ENCODE assay signal across 9 cellular contexts in the genomic region with DNA sequence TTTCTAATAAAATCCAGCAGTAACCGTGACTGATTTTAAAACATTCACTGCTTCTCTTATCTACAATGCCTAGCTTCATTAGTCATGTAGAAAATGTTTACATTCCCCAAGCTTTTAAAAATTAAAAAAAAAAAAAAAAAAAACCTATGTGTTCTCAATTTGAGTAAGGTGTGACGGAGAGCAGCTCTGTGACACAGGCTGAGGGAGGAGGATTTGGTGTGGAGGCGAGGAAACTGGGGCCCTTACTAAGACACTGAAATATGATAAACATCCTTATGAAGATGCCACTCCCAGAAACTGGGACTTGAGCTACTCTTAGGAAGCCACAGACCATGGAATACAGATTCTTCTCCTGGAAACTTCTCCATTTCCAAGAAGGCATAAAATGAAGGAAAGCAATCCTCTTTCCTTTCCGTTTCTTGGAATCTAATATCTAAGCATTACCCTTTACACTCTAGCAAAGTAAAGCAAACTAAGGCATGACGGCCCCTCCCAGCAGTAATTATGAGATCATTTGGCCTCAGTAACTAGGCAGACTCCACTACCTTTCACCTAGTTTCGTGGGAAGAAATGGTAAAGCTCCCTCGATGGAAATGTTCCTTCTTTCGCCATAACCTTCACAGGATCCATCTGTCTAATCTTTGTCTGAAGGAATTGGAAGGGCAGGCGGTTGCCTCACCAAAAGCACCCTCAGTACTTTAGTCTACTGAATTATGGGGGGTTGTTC. TPM values are rescaled to one million over a fixed set of nuclear protein-coding genes. Genes with fewer than 3 reads are reported as not detected.
A peak's percentile ranks its signal among the peaks of the same experiment; 100 is the strongest.
DNase-seq lines count a peak whose midpoint lies in the region; ATAC-seq lines count a peak whose summit lies in the region.
"Had no signal": no experiment of that assay in that cellular context is flagged by ENCODE, and none has a peak within 500 bp of the region (broad histone marks: within the 10 kb centered on the region; RNA-seq: fewer than 3 reads in every experiment).

No MANE protein-coding gene starts in this region.

- ATAC-seq in GM21423 (IDR thresholded peaks at IDR 0.05; ENCODE audit: unreplicated experiment), result peak; percentile 23

- peak overlapping the region; percentile 5 to 62 for H3K27ac ChIP-seq in esophagus (ENCODE audit: low read depth in 2 of 2, low read length in 1 of 2)

- H3K4me3 ChIP-seq in esophagus (ENCODE audit: low read depth in 1 of 2, low read length in 2 of 2), result no peak overlapping the region

- DNase-seq in A172 (ENCODE audit: low spot score) (peak; percentile 77), RPMI7951 (ENCODE audit: low read depth) (peak; percentile 58), anterior cingulate cortex (lab: John Stamatoyannopoulos, UW) (no peak), NOMO-1 treated with dmso at 0.1 percent for 144 hours (lab: John Stamatoyannopoulos, UW; ENCODE audit: unreplicated experiment) (no peak)
- peak; percentile 65 for DNase-seq in stimulated activated CD8-positive, alpha-beta memory T cell treated with anti-CD3 and anti-CD28 coated beads, Interleukin-4, amount 100 ng/mL, for 48 hours
- DNase-seq in central memory CD4-positive, alpha-beta T cell, result no peak
- DNase-seq: DND-41 had no signal

- no peaks in the 10 kb centered on the region for H3K4me1 ChIP-seq in esophagus (ENCODE audit: control insufficient read depth in 2 of 2, insufficient read depth in 2 of 2, low read length in 1 of 2)

- no peaks in the 10 kb centered on the region for H3K36me3 ChIP-seq in esophagus (ENCODE audit: control insufficient read depth in 2 of 2, insufficient read depth in 2 of 2, low read length in 1 of 2)

- no peaks in the 10 kb centered on the region for H3K9me3 ChIP-seq in esophagus (ENCODE audit: control insufficient read depth in 2 of 2, insufficient read depth in 1 of 2, low read depth in 1 of 2, low read length in 1 of 2)

- H3K27me3 ChIP-seq in esophagus (ENCODE audit: control insufficient read depth in 1 of 2, insufficient read depth in 2 of 2, low read length in 2 of 2), result no peaks in the 10 kb centered on the region

- 56 to 66% methylated on average over 9 of the region's 9 CpGs for WGBS in esophagus, 2 donors

RNA-seq across cellular contexts. Expression of a gene that starts 23.5 kb away (rescaled TPM):
- 4.8 and 11.2 TPM in 2 replicates for total RNA-seq in A172 (2014; rRNA removed; shearing (Covaris generic))
- total RNA-seq in RPMI7951 (2014; rRNA removed; shearing (Covaris generic)), result 16.3 and 26.0 TPM in 2 replicates
- polyA plus RNA-seq in esophagus, result 10 to 100 TPM in 1 of 2 donors, 1 to 10 TPM in 1; 6.0 to 10.9 TPM

Comparison
In these comparisons a context has a peak if more than half of its experiments do, and no peak if none do; other contexts are left out.
1. DNase-seq: peak in A172 (single experiment), RPMI7951 (single experiment) and stimulated activated CD8-positive, alpha-beta memory T cell treated with anti-CD3 and anti-CD28 coated beads, Interleukin-4, amount 100 ng/mL, for 48 hours (single experiment); none in central memory CD4-positive, alpha-beta T cell (single experiment), anterior cingulate cortex (0 of 58) and NOMO-1 treated with dmso at 0.1 percent for 144 hours (single experiment).